In genomic region chr9:136808075-136808780, GRCh38 we compare ENCODE assay signal across 8 cellular contexts. TPM values are rescaled to one million over a fixed set of nuclear protein-coding genes. Genes with fewer than 3 reads are reported as not detected.
DNase-seq lines count a peak whose midpoint lies in the region; ATAC-seq, FAIRE-seq and TF ChIP-seq lines count a peak whose summit lies in the region.

No MANE protein-coding gene starts in this region.

- peaks cover 42 to 50% (median 42%) of the 10 kb centered on the region in 3 donors for H3K4me1 Mint-ChIP-seq in T-cell

- H3K4me3 Mint-ChIP-seq in T-cell, result peak overlapping the region; percentile 76 to 85 (median 85)

- in situ Hi-C loops in KBM-7 (cut with MboI; ENCODE audit: low pct_unique_long_range_greater_than_20kb, low sequenced_read_pairs), result no loop called here

- no peak for FAIRE-seq in bronchial epithelial cell (lab: Jason Lieb, UNC)

- H3K9me3 Mint-ChIP-seq in T-cell, result no peaks in the 10 kb centered on the region

- peaks cover 12% of the 10 kb centered on the region for H3K36me3 Mint-ChIP-seq in T-cell

- H3K27me3 ChIP-seq in bronchial epithelial cell (ENCODE audit: control insufficient read depth, insufficient read depth, low read length), result no peaks in the 10 kb centered on the region

- ATAC-seq in HG02981 (IDR thresholded peaks at IDR 0.05; ENCODE audit: unreplicated experiment) (peak; percentile 30), T-cell (replicated peaks in 1 of 4) (peak; percentile 51 to 59 (median 54)), left lobe of liver (peak; percentile 40)

- H3K4me3 ChIP-seq in bronchial epithelial cell (ENCODE audit: low read depth, low read length), result peak overlapping the region; percentile 83

- POLR2A ChIA-PET in T-cell (lab: Charles Lee), result no interaction called here

- DNase-seq in NCI-H1092 treated with DMSO at 0.1 percent for 48 hours (lab: John Stamatoyannopoulos, UW), result peak; percentile 16
- DNase-seq in NCI-H1092 (lab: John Stamatoyannopoulos, UW), result no peak
- DNase-seq in T-cell, result peak in 28 of 34 experiments; percentile 18 to 61 (median 38)
- no peak for DNase-seq in bronchial epithelial cell (ENCODE audit: low read depth)
- peak; percentile 66 for DNase-seq in left lobe of liver (ENCODE audit: low spot score)
- peak; percentile 19 to 22 for DNase-seq in stimulated activated CD8-positive, alpha-beta memory T cell treated with anti-CD3 and anti-CD28 coated beads, Interleukin-4, amount 100 ng/mL, for 4 hours (ENCODE audit: low read depth in 2 of 2, low spot score in 1 of 2)
- no peak for DNase-seq in KBM-7

- peaks cover 5% of the 10 kb centered on the region for H3K36me3 ChIP-seq in bronchial epithelial cell (ENCODE audit: control insufficient read depth, insufficient read depth, low read length)

- no peak overlapping the region for H3K27ac Mint-ChIP-seq in T-cell

- no peaks in the 10 kb centered on the region for H3K27me3 Mint-ChIP-seq in T-cell

- CTCF ChIA-PET in T-cell (lab: Charles Lee), result interaction anchor here in 1 of 2 donors (0.6 to 1.6 kb wide), 4 partner anchors 16 to 152 kb away, joined by 3 to 5 read pairs (median 4); no protein-coding TSS in a partner anchor

- no peak for TF ChIP-seq CTCF in bronchial epithelial cell (IDR thresholded peaks at IDR 0.05; ENCODE audit: insufficient read depth, low read length, severe bottlenecking)

RNA-seq across cellular contexts. Expression of gene RABL6, which starts 0.5 kb away (rescaled TPM):
- total RNA-seq in T-cell (10 to 100 TPM; 60.5 to 86.7 (median 82.8) TPM), bronchial epithelial cell (79.5 and 88.5 TPM in 2 replicates), left lobe of liver (18.4 TPM)

RNA-seq across cellular contexts. Expression of gene CCDC183, which starts 12.1 kb away (rescaled TPM):
- total RNA-seq in T-cell, result 1 to 10 TPM; 1.9 to 2.9 (median 2.3) TPM
- total RNA-seq in bronchial epithelial cell, result under 0.01 and 0.38 TPM in 2 replicates
- 0.75 TPM for total RNA-seq in left lobe of liver

RNA-seq across cellular contexts. Expression of gene TMEM141, which starts 17.1 kb away (rescaled TPM):
- total RNA-seq in T-cell (10 to 100 TPM; 24.4 to 53.5 (median 45.8) TPM), bronchial epithelial cell (220 and 228 TPM in 2 replicates), left lobe of liver (55.1 TPM)

RNA-seq across cellular contexts. Expression of gene AJM1, which starts 34.0 kb away (rescaled TPM):
- total RNA-seq in T-cell (1 to 10 TPM; 2.1 to 7.5 (median 5.1) TPM), bronchial epithelial cell (1.1 and 1.8 TPM in 2 replicates), left lobe of liver (4.1 TPM)

RNA-seq across cellular contexts. Expression of gene PHPT1, which starts 41.0 kb away (rescaled TPM):
- total RNA-seq in T-cell, result 10 to 100 TPM; 23.3 to 56.8 (median 43.5) TPM
- total RNA-seq in bronchial epithelial cell, result 57.9 and 124 TPM in 2 replicates
- 58.2 TPM for total RNA-seq in left lobe of liver

Comparison
In these comparisons a context has a peak if more than half of its experiments do, and no peak if none do; other contexts are left out.
1. DNase-seq: peak in NCI-H1092 treated with DMSO at 0.1 percent for 48 hours (single experiment), T-cell (28 of 34), left lobe of liver (single experiment) and stimulated activated CD8-positive, alpha-beta memory T cell treated with anti-CD3 and anti-CD28 coated beads, Interleukin-4, amount 100 ng/mL, for 4 hours (2 of 2); none in NCI-H1092 (single experiment), bronchial epithelial cell (single experiment) and KBM-7 (single experiment).
2. Peak in every context shown above with its lines, with median percentiles within 50 percentile points of each other: ATAC-seq.